16 cellular contexts compared by ENCODE assay signal in the genomic region with DNA sequence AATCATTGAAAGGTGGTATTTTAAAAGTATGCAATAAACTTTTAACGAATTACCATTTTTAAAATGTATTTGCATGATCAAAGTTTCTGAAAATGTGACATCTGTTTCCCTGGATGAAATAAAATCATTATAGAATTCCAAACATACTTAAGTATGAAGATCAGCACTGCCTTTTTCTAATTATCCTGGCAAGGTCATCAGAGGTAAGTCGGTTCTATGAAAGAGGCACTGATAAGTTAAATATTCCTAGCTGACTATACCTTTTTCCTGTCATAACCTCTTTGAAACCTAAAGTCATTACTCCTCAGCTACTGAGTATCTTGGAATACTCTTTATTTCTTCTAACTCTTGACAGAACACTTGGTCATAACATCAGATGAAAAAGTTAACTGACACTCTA.
"Had no signal": no experiment of that assay in that cellular context is flagged by ENCODE, and none has a peak within 500 bp of the region (broad histone marks: within the 10 kb centered on the region; RNA-seq: fewer than 3 reads in every experiment).

No MANE protein-coding gene starts in this region.

- H3K9me3 ChIP-seq: pancreas, stomach, thoracic aorta, upper lobe of right lung had no signal

- H3K27ac Mint-ChIP-seq: activated B cell treated with CpG ODN at 0.5 μM for 24 hours; activated CD4-positive, alpha-beta T cell treated with anti-CD3 and anti-CD28 coated beads, Interleukin-2, amount 10 ng/mL, durations not matched to agents 24 days and 14 days; activated naive CD8-positive, alpha-beta T cell treated with anti-CD3 and anti-CD28 coated beads for 36 hours had no signal

- ATAC-seq: esophagus mucosa, left cardiac atrium, pancreas, upper lobe of right lung had no signal

- H3K9me3 Mint-ChIP-seq: activated B cell treated with CpG ODN at 0.5 μM for 24 hours; activated CD4-positive, alpha-beta T cell treated with anti-CD3 and anti-CD28 coated beads, Interleukin-2, amount 10 ng/mL, durations not matched to agents 24 days and 14 days; activated naive CD8-positive, alpha-beta T cell treated with anti-CD3 and anti-CD28 coated beads for 36 hours; central memory CD8-positive, alpha-beta T cell had no signal

- H3K27ac ChIP-seq: brain microvascular endothelial cell, coronary artery, pancreas, stomach, thoracic aorta, upper lobe of right lung had no signal

- H3K4me3 ChIP-seq: coronary artery, pancreas, stomach, thoracic aorta, upper lobe of right lung had no signal

- H3K27me3 ChIP-seq: brain microvascular endothelial cell, pancreas, stomach, upper lobe of right lung had no signal

- H3K4me3 Mint-ChIP-seq: activated B cell treated with CpG ODN at 0.5 μM for 24 hours; activated CD4-positive, alpha-beta T cell treated with anti-CD3 and anti-CD28 coated beads, Interleukin-2, amount 10 ng/mL, durations not matched to agents 24 days and 14 days; activated naive CD8-positive, alpha-beta T cell treated with anti-CD3 and anti-CD28 coated beads for 36 hours; central memory CD8-positive, alpha-beta T cell had no signal

- H3K36me3 ChIP-seq: brain microvascular endothelial cell, pancreas, stomach, thoracic aorta, upper lobe of right lung had no signal

- H3K36me3 Mint-ChIP-seq: activated naive CD8-positive, alpha-beta T cell treated with anti-CD3 and anti-CD28 coated beads for 36 hours had no signal

- DNase-seq: activated B cell treated with CpG ODN at 0.5 μM for 24 hours; activated CD4-positive, alpha-beta T cell treated with anti-CD3 and anti-CD28 coated beads, Interleukin-2, amount 10 ng/mL, durations not matched to agents 24 days and 14 days; activated gamma-delta T cell treated with Interleukin-2 at 50 U/mL for 16 hours; activated naive CD8-positive, alpha-beta T cell treated with anti-CD3 and anti-CD28 coated beads for 36 hours; brain microvascular endothelial cell; hippocampal formation; left cardiac atrium; pancreas; stimulated activated CD4-positive, alpha-beta T cell treated with anti-CD3 and anti-CD28 coated beads, Interleukin-12 subunit alpha, Interleukin-12 subunit beta, amount 100 ng/mL, for 4 hours; stimulated activated CD4-positive, alpha-beta T cell treated with anti-CD3 and anti-CD28 coated beads, Interleukin-2, amount 100 ng/mL, for 24 hours; stomach; upper lobe of right lung had no signal

- H3K4me1 Mint-ChIP-seq: activated B cell treated with CpG ODN at 0.5 μM for 24 hours; activated CD4-positive, alpha-beta T cell treated with anti-CD3 and anti-CD28 coated beads, Interleukin-2, amount 10 ng/mL, durations not matched to agents 24 days and 14 days; activated naive CD8-positive, alpha-beta T cell treated with anti-CD3 and anti-CD28 coated beads for 36 hours; central memory CD8-positive, alpha-beta T cell had no signal

- H3K27me3 Mint-ChIP-seq: activated CD4-positive, alpha-beta T cell treated with anti-CD3 and anti-CD28 coated beads, Interleukin-2, amount 10 ng/mL, durations not matched to agents 24 days and 14 days; activated naive CD8-positive, alpha-beta T cell treated with anti-CD3 and anti-CD28 coated beads for 36 hours; central memory CD8-positive, alpha-beta T cell had no signal

- H3K4me1 ChIP-seq: pancreas, stomach, upper lobe of right lung had no signal
